24 cellular contexts compared by ENCODE assay signal in the genomic region with DNA sequence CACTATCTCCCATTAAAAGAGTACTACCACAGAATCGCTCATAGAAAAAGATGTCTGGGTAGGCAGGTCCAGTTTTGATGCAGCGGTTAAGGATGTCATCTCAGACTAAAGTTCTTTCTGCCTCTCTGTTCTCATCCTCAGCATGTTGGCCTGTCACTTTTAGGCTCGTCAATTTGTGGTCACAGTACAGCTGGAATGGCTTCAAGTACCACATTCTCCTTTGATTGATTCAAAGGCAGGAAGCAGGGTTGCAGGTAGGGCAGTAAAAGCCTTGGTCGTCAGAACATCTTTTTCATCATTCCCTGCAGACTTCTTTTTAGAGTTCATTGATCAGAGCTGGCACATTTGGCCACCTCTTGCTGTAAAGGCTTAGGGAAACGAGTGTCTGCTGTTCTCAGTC.
"Had no signal": no experiment of that assay in that cellular context is flagged by ENCODE, and none has a peak within 500 bp of the region (broad histone marks: within the 10 kb centered on the region; RNA-seq: fewer than 3 reads in every experiment).

No MANE protein-coding gene starts in this region.

- H3K9me3 ChIP-seq: MG63, SK-N-SH had no signal

- H3K4me3 ChIP-seq: MG63 had no signal

- H3K27me3 ChIP-seq: MG63 had no signal

- DNase-seq: Karpas-422, KG1, MG63, NCI-H1092, NCI-H1105 treated with DMSO at 0.1 percent for 48 hours, NCI-H1417 treated with DMSO at 0.1 percent for 48 hours, NCI-H146, NCI-H1694 treated with DMSO at 0.1 percent for 48 hours, NCI-H1930, NCI-H2081, NCI-H2107, NCI-H2171 treated with DMSO at 0.1 percent for 48 hours, NCI-H345, NCI-H446 treated with DMSO at 0.1 percent for 48 hours, NCI-H510A treated with DMSO at 0.1 percent for 48 hours, NCI-H526, NCI-H82, Right ventricle myocardium superior, RPMI8226, SIG-M5, SK-N-SH, SW 1271, T-cell had no signal

- H3K36me3 ChIP-seq: MG63 had no signal

- FAIRE-seq: RCC 7860 had no signal
